ENCODE assay signal across 8 cellular contexts in genomic region chr10:72364239-72364777, GRCh38. TPM values are rescaled to one million over a fixed set of nuclear protein-coding genes. Genes with fewer than 3 reads are reported as not detected.
A peak's percentile ranks its signal among the peaks of the same experiment; 100 is the strongest.
DNase-seq lines count a peak whose midpoint lies in the region; ATAC-seq and TF ChIP-seq lines count a peak whose summit lies in the region.

No MANE protein-coding gene starts in this region.

- POLR2A ChIA-PET in Panc1 (lab: Charles Lee): interaction anchor here (0.6 kb wide), 1 partner anchor 193 kb away, joined by 7 read pairs; no protein-coding TSS in a partner anchor

- H3K9me3 Mint-ChIP-seq in activated T-cell treated with anti-CD3 and anti-CD28 coated beads, Interleukin-2, amount 50 U/mL, for 4 hours: no peaks in the 10 kb centered on the region
- H3K9me3 Mint-ChIP-seq in nephron: no peaks in the 10 kb centered on the region

- no peaks in the 10 kb centered on the region for H3K36me3 ChIP-seq in Panc1 (ENCODE audit: control insufficient read depth, insufficient read depth, low read length)

- BruUV-seq in Panc1 (replicated peaks; lab: Mats Ljungman, UMichigan): no TSS peak

- peaks cover 7% of the 10 kb centered on the region; the same call in 1 of the 2 replicates for H3K4me1 ChIP-seq in Panc1 (ENCODE audit: control insufficient read depth, insufficient read depth, low read length)

- intact Hi-C loops in Panc1 (cut with micrococcal nuclease; ENCODE audit: unreplicated experiment): loop anchor here (2.0 to 10.0 kb wide), 3 partner anchors 470 to 700 kb away; no protein-coding TSS in a partner anchor

- ATAC-seq in GM21529 (IDR thresholded peaks at IDR 0.05; ENCODE audit: unreplicated experiment) (peak; percentile 90), Panc1 (peak; percentile 96)
- ATAC-seq in activated T-cell treated with anti-CD3 and anti-CD28 coated beads, Interleukin-2, amount 50 U/mL, for 4 hours: peak; percentile 99

- peak; percentile 89 for DNase-seq in DMS153 (lab: John Stamatoyannopoulos, UW)
- peak; percentile 95 for DNase-seq in LHCN-M2 (ENCODE audit: low read depth)
- peak; percentile 81 for DNase-seq in Panc1 (ENCODE audit: low read depth, low spot score)
- peak; percentile 81 for DNase-seq in activated T-cell treated with anti-CD3 and anti-CD28 coated beads, Interleukin-2, amount 50 U/mL, for 4 hours
- DNase-seq in fibroblast of gingiva (ENCODE audit: low read depth): peak; percentile 91
- DNase-seq in stimulated activated naive CD4-positive, alpha-beta T cell (lab: John Stamatoyannopoulos, UW): peak; percentile 77 to 87 (median 81)

- no peaks in the 10 kb centered on the region for H3K27me3 Mint-ChIP-seq in activated T-cell treated with anti-CD3 and anti-CD28 coated beads, Interleukin-2, amount 50 U/mL, for 4 hours (ENCODE audit: low read depth)
- no peaks in the 10 kb centered on the region for H3K27me3 Mint-ChIP-seq in nephron (ENCODE audit: low read depth)

- no peaks in the 10 kb centered on the region for H3K27me3 ChIP-seq in Panc1 (ENCODE audit: control insufficient read depth, insufficient read depth, low read length)

- H3K4me3 ChIP-seq in Panc1 (ENCODE audit: low read depth in 2 of 2, low read length in 2 of 2): 0 out of 4 replicates have a peak overlapping the region, but pooled peaks of 1 of the 2 experiments have one; percentile 3

- H3K27ac ChIP-seq in Panc1 (ENCODE audit: low read length): peak overlapping the region; percentile 71

- H3K9me3 ChIP-seq in Panc1 (ENCODE audit: control insufficient read depth, insufficient read depth, low read depth, low read length): no peaks in the 10 kb centered on the region

- peaks cover 5% of the 10 kb centered on the region for H3K36me3 Mint-ChIP-seq in activated T-cell treated with anti-CD3 and anti-CD28 coated beads, Interleukin-2, amount 50 U/mL, for 4 hours (ENCODE audit: insufficient read depth)
- peaks cover 27% of the 10 kb centered on the region for H3K36me3 Mint-ChIP-seq in nephron (ENCODE audit: low read depth)

- CTCF ChIA-PET in Panc1 (lab: Charles Lee): interaction anchor here (0.6 to 2.4 kb wide), 5 partner anchors 132 to 697 kb away, joined by 3 to 13 read pairs (median 5); no protein-coding TSS in a partner anchor

- peak; percentile 97 for TF ChIP-seq CTCF in Panc1 (IDR thresholded peaks at IDR 0.05)
- peak; percentile 86 to 92 (median 89) for TF ChIP-seq CTCF in nephron (IDR thresholded peaks at IDR 0.05; ENCODE audit: unreplicated experiment in 3 of 3)

- H3K4me1 Mint-ChIP-seq in activated T-cell treated with anti-CD3 and anti-CD28 coated beads, Interleukin-2, amount 50 U/mL, for 4 hours (ENCODE audit: low read depth): peaks cover 17% of the 10 kb centered on the region
- H3K4me1 Mint-ChIP-seq in nephron: peaks cover 18% of the 10 kb centered on the region

- H3K4me3 Mint-ChIP-seq in activated T-cell treated with anti-CD3 and anti-CD28 coated beads, Interleukin-2, amount 50 U/mL, for 4 hours: peak overlapping the region; percentile 22
- peak overlapping the region in 2 of 3 experiments; percentile 10 to 15 for H3K4me3 Mint-ChIP-seq in nephron

- in situ Hi-C loops in Panc1 (cut with HindIII; ENCODE audit: low pct_unique_long_range_greater_than_20kb, low sequenced_read_pairs): no loop called here

- H3K27ac Mint-ChIP-seq in nephron: peak overlapping the region; percentile 10 to 75 (median 41)

RNA-seq across cellular contexts. Expression of gene DNAJB12, which starts 9.6 kb away (rescaled TPM):
- total RNA-seq in LHCN-M2 (2014; rRNA removed) (74.8 and 87.5 TPM in 2 replicates), Panc1 (2021; ENCODE audit: unreplicated experiment) (51.0 TPM)
- polyA plus RNA-seq in LHCN-M2 (2012): 51.5 TPM
- polyA plus RNA-seq in Panc1 (2012; ENCODE audit: insufficient read length): 46.8 TPM
- total RNA-seq in activated T-cell treated with anti-CD3 and anti-CD28 coated beads, Interleukin-2, amount 50 U/mL, for 4 hours: 10 to 100 TPM; 32.6 to 39.4 (median 35.4) TPM
